ENCODE assay signal across 1 cellular context in the genomic region with DNA sequence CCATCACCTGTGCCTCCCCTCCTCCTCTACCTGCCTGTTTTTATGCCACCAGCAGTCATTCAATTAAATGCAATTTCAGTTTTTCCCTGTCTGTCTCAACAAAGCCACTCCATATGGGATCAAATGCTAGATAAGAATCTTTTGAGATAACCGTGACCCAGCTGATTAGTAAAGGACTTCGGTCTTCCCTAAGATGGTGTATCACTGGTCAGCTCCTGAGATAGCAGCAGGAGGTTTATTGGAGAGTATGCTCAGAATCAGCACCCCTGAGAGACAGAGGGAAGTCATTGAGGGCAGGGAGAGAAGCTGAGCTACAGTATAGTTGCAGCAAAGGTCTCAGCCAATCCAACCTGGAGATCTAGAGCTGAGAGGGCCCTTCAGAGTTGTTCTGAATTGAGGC.
TF ChIP-seq lines count a peak whose summit lies in the region.

No MANE protein-coding gene starts in this region.

TF ChIP-seq in GM23338, 12 proteins besides CTCF, POLR2A, EP300 and RAD21 (continued from another document):
- TF ChIP-seq EZH2phosphoT487 (IDR thresholded peaks at IDR 0.05; ENCODE audit: unreplicated experiment) = no peak
